In genomic region chr11:1771273-1771672, GRCh38 we compare ENCODE assay signal across 18 cellular contexts. TPM values are rescaled to one million over a fixed set of nuclear protein-coding genes. Genes with fewer than 3 reads are reported as not detected.
DNase-seq lines count a peak whose midpoint lies in the region; ATAC-seq, FAIRE-seq and TF ChIP-seq lines count a peak whose summit lies in the region.
"Had no signal": no experiment of that assay in that cellular context is flagged by ENCODE, and none has a peak within 500 bp of the region (broad histone marks: within the 10 kb centered on the region; RNA-seq: fewer than 3 reads in every experiment).

No MANE protein-coding gene starts in this region.

- H3K4me3 ChIP-seq in astrocyte (ENCODE audit: insufficient read depth, low read depth, low read length): no peak overlapping the region
- H3K4me3 ChIP-seq in lower lobe of right lung: no peak overlapping the region
- H3K4me3 ChIP-seq in vagina: no peak overlapping the region

- H3K27me3 Mint-ChIP-seq in astrocyte (ENCODE audit: low read depth, unreplicated experiment): peaks cover 9% of the 10 kb centered on the region
- no peaks in the 10 kb centered on the region for H3K27me3 Mint-ChIP-seq in CD4-positive, alpha-beta T cell
- H3K27me3 Mint-ChIP-seq: stimulated activated naive CD8-positive, alpha-beta T cell treated with anti-CD3 and anti-CD28 coated beads, Interleukin-15, amount 100 ng/mL, for 72 hours had no signal

- H3K9me3 ChIP-seq in astrocyte (ENCODE audit: insufficient read depth, low read depth, low read length) (no peaks in the 10 kb centered on the region), lower lobe of right lung (no peaks in the 10 kb centered on the region), vagina (no peaks in the 10 kb centered on the region)
- no peaks in the 10 kb centered on the region for H3K9me3 ChIP-seq in CD4-positive, alpha-beta T cell (ENCODE audit: control insufficient read depth, low read length)

- CTCF ChIA-PET in CD4-positive, alpha-beta T cell (lab: Charles Lee): no interaction called here

- H3K4me2 ChIP-seq in astrocyte (ENCODE audit: low read length): peak overlapping the region; percentile 86

- peak; percentile 53 for DNase-seq in Right ventricle myocardium inferior (ENCODE audit: missing footprints)
- DNase-seq in Right ventricle myocardium superior: no peak
- DNase-seq in astrocyte (ENCODE audit: low read depth): no peak
- DNase-seq in lower lobe of right lung: no peak
- no peak for DNase-seq in vagina (ENCODE audit: extremely low spot score in 2 of 2)
- no peak for DNase-seq in NCI-H2081 (lab: John Stamatoyannopoulos, UW)
- DNase-seq in CD4-positive, alpha-beta T cell: no peak
- DNase-seq: activated CD4-positive, alpha-beta T cell treated with anti-CD3 and anti-CD28 coated beads, Interleukin-2, amount 50 U/mL, for 1 hour; cerebellar nuclear complex; COR-L47; H7; NCI-H187; NCI-H446 treated with DMSO at 0.1 percent for 48 hours; nephron progenitor cell; stimulated activated naive CD8-positive, alpha-beta T cell treated with anti-CD3 and anti-CD28 coated beads, Interleukin-15, amount 100 ng/mL, for 72 hours had no signal

- no peaks in the 10 kb centered on the region for H3K27me3 ChIP-seq in astrocyte (ENCODE audit: insufficient read depth, low read length)
- no peaks in the 10 kb centered on the region for H3K27me3 ChIP-seq in lower lobe of right lung (ENCODE audit: low read depth)
- no peaks in the 10 kb centered on the region for H3K27me3 ChIP-seq in vagina
- no peaks in the 10 kb centered on the region for H3K27me3 ChIP-seq in CD4-positive, alpha-beta T cell (ENCODE audit: control insufficient read depth, insufficient read depth, low read length)

- TF ChIP-seq CTCF in astrocyte (IDR thresholded peaks at IDR 0.05; ENCODE audit: insufficient read depth, low read depth, low read length) (no peak), lower lobe of right lung (IDR thresholded peaks at IDR 0.05) (no peak), vagina (IDR thresholded peaks at IDR 0.05) (no peak)
- no peak for TF ChIP-seq CTCF in CD4-positive, alpha-beta T cell (IDR thresholded peaks at IDR 0.05)

- H2AFZ ChIP-seq in astrocyte (ENCODE audit: low read depth, low read length): no peak overlapping the region

- TF ChIP-seq POLR2A in vagina (IDR thresholded peaks at IDR 0.05): no peak

- POLR2A ChIA-PET in CD4-positive, alpha-beta T cell (lab: Charles Lee): no interaction called here

- intact Hi-C loops in Right ventricle myocardium inferior (cut with DNase I): no loop called here
- intact Hi-C loops in Right ventricle myocardium superior (cut with DNase I): no loop called here
- intact Hi-C loops in lower lobe of right lung (cut with DNase I): no loop called here
- intact Hi-C loops in vagina (cut with DNase I): no loop called here
- intact Hi-C loops in CD4-positive, alpha-beta T cell (cut with DNase I, micrococcal nuclease): no loop called here

- no peaks in the 10 kb centered on the region for H3K79me2 ChIP-seq in astrocyte (ENCODE audit: insufficient read depth, low read length)

- H3K27ac Mint-ChIP-seq in astrocyte (ENCODE audit: unreplicated experiment): no peak overlapping the region
- H3K27ac Mint-ChIP-seq in CD4-positive, alpha-beta T cell: no peak overlapping the region
- H3K27ac Mint-ChIP-seq: memory B cell, nephron progenitor cell had no signal

- no peaks in the 10 kb centered on the region for H4K20me1 ChIP-seq in astrocyte (ENCODE audit: insufficient read depth, low read length)

- no peaks in the 10 kb centered on the region for H3K36me3 Mint-ChIP-seq in astrocyte (ENCODE audit: low read depth, unreplicated experiment)
- no peaks in the 10 kb centered on the region for H3K36me3 Mint-ChIP-seq in CD4-positive, alpha-beta T cell (ENCODE audit: low read depth)

- H3K9ac ChIP-seq in astrocyte (ENCODE audit: low read length): no peak overlapping the region

- no peak for ATAC-seq in Right ventricle myocardium inferior
- no peak for ATAC-seq in Right ventricle myocardium superior (ENCODE audit: poor library complexity)
- ATAC-seq in lower lobe of right lung: no peak
- ATAC-seq in CD4-positive, alpha-beta T cell (ENCODE audit: poor library complexity): no peak
- no peak for ATAC-seq in HG02884 (IDR thresholded peaks at IDR 0.05; ENCODE audit: unreplicated experiment)
- ATAC-seq: stimulated activated naive CD8-positive, alpha-beta T cell treated with anti-CD3 and anti-CD28 coated beads, Interleukin-15, amount 100 ng/mL, for 72 hours had no signal

- H3K4me3 Mint-ChIP-seq in astrocyte (ENCODE audit: unreplicated experiment): no peak overlapping the region
- H3K4me3 Mint-ChIP-seq in CD4-positive, alpha-beta T cell: no peak overlapping the region
- H3K4me3 Mint-ChIP-seq: memory B cell; stimulated activated naive CD8-positive, alpha-beta T cell treated with anti-CD3 and anti-CD28 coated beads, Interleukin-15, amount 100 ng/mL, for 72 hours had no signal

- H3K27ac ChIP-seq in astrocyte (ENCODE audit: low read depth, low read length) (no peak overlapping the region), lower lobe of right lung (peak overlapping the region; percentile 20), vagina (peak overlapping the region; percentile 68)
- H3K27ac ChIP-seq in CD4-positive, alpha-beta T cell (ENCODE audit: low read depth, low read length): no peak overlapping the region

- peaks cover 35% of the 10 kb centered on the region for H3K4me1 Mint-ChIP-seq in astrocyte (ENCODE audit: low read depth, unreplicated experiment)
- peaks cover 11% of the 10 kb centered on the region for H3K4me1 Mint-ChIP-seq in CD4-positive, alpha-beta T cell (ENCODE audit: low read depth)

- no peaks in the 10 kb centered on the region for H3K36me3 ChIP-seq in astrocyte (ENCODE audit: insufficient read depth, low read length)
- H3K36me3 ChIP-seq in lower lobe of right lung: no peaks in the 10 kb centered on the region
- H3K36me3 ChIP-seq in vagina: no peaks in the 10 kb centered on the region

- H3K4me1 ChIP-seq in astrocyte (ENCODE audit: insufficient read depth, low read length): peaks cover 18% of the 10 kb centered on the region
- H3K4me1 ChIP-seq in lower lobe of right lung: peaks cover 13% of the 10 kb centered on the region
- peaks cover 55% of the 10 kb centered on the region for H3K4me1 ChIP-seq in vagina

- no peak for FAIRE-seq in astrocyte (lab: Jason Lieb, UNC)

- peaks cover 3% of the 10 kb centered on the region for H3K9me3 Mint-ChIP-seq in astrocyte (ENCODE audit: unreplicated experiment)
- H3K9me3 Mint-ChIP-seq in CD4-positive, alpha-beta T cell: no peaks in the 10 kb centered on the region
- H3K9me3 Mint-ChIP-seq: stimulated activated naive CD8-positive, alpha-beta T cell treated with anti-CD3 and anti-CD28 coated beads, Interleukin-15, amount 100 ng/mL, for 72 hours had no signal

RNA-seq across cellular contexts. Expression of gene CTSD, which starts 7.5 kb away (rescaled TPM):
- total RNA-seq in Right ventricle myocardium inferior (957 TPM), Right ventricle myocardium superior (986 TPM), astrocyte (290 and 340 TPM in 2 replicates), lower lobe of right lung (2,919 TPM), vagina (508 TPM)
- 10 to 100 TPM; 63.3 to 71.3 TPM for total RNA-seq in CD4-positive, alpha-beta T cell

RNA-seq across cellular contexts. Expression of gene IFITM10, which starts 20.9 kb away (rescaled TPM):
- total RNA-seq in Right ventricle myocardium inferior (0.92 TPM), Right ventricle myocardium superior (1.1 TPM), astrocyte (2.0 and 5.1 TPM in 2 replicates), lower lobe of right lung (9.2 TPM), vagina (4.9 TPM)
- 1 to 10 TPM; 1.7 TPM for total RNA-seq in CD4-positive, alpha-beta T cell
- total RNA-seq: G401 had no signal

Comparison
In these comparisons a context has a peak if more than half of its experiments do, and no peak if none do; other contexts are left out.
1. H3K27ac ChIP-seq: peak in lower lobe of right lung (single experiment) and vagina (single experiment); none in astrocyte (single experiment) and CD4-positive, alpha-beta T cell (single experiment).